Comparison of ENCODE assay signal across 12 cellular contexts in genomic region chr21:42559326-42559725, GRCh38.
"Had no signal": no experiment of that assay in that cellular context is flagged by ENCODE, and none has a peak within 500 bp of the region (broad histone marks: within the 10 kb centered on the region; RNA-seq: fewer than 3 reads in every experiment).

No MANE protein-coding gene starts in this region.

- H3K4me3 ChIP-seq: coronary artery, heart left ventricle, right atrium auricular region, smooth muscle cell, upper lobe of left lung had no signal

- H3K27me3 ChIP-seq: heart left ventricle, right atrium auricular region, upper lobe of left lung had no signal

- DNase-seq: activated CD4-positive, alpha-beta T cell treated with anti-CD3 and anti-CD28 coated beads, Interleukin-2, amount 50 U/mL, for 1 hour; activated T-cell treated with anti-CD3 and anti-CD28 coated beads, Interleukin-2, amount 50 U/mL, for 1 hour; central memory CD4-positive, alpha-beta T cell; effector CD4-positive, alpha-beta T cell; naive thymus-derived CD4-positive, alpha-beta T cell; stimulated activated naive B cell treated with anti-CD40 and anti-IgM and Interleukin-4, amounts not matched to agents 10 μg/mL and 1 μg/mL and 100 μg/mL, for 72 hours; T-cell had no signal

- ATAC-seq: heart left ventricle; naive thymus-derived CD4-positive, alpha-beta T cell; stimulated activated naive B cell treated with anti-CD40 and anti-IgM and Interleukin-4, amounts not matched to agents 10 μg/mL and 1 μg/mL and 100 μg/mL, for 72 hours; T-cell had no signal

- H3K27ac Mint-ChIP-seq: stimulated activated naive B cell treated with anti-CD40 and anti-IgM and Interleukin-4, amounts not matched to agents 10 μg/mL and 1 μg/mL and 100 μg/mL, for 72 hours; T-cell had no signal

- H3K4me1 ChIP-seq: right atrium auricular region, upper lobe of left lung had no signal

- H3K27ac ChIP-seq: coronary artery, heart left ventricle, right atrium auricular region, upper lobe of left lung had no signal

- H3K9me3 Mint-ChIP-seq: naive thymus-derived CD4-positive, alpha-beta T cell; stimulated activated naive B cell treated with anti-CD40 and anti-IgM and Interleukin-4, amounts not matched to agents 10 μg/mL and 1 μg/mL and 100 μg/mL, for 72 hours; T-cell had no signal

- H3K27me3 Mint-ChIP-seq: naive thymus-derived CD4-positive, alpha-beta T cell; stimulated activated naive B cell treated with anti-CD40 and anti-IgM and Interleukin-4, amounts not matched to agents 10 μg/mL and 1 μg/mL and 100 μg/mL, for 72 hours; T-cell had no signal

- H3K4me2 ChIP-seq: smooth muscle cell had no signal

- H3K4me3 Mint-ChIP-seq: naive thymus-derived CD4-positive, alpha-beta T cell; stimulated activated naive B cell treated with anti-CD40 and anti-IgM and Interleukin-4, amounts not matched to agents 10 μg/mL and 1 μg/mL and 100 μg/mL, for 72 hours; T-cell had no signal

- H3K9me3 ChIP-seq: heart left ventricle, right atrium auricular region, upper lobe of left lung had no signal
